ENCODE assay signal across 8 cellular contexts in genomic region chr5:36607114-36607561, GRCh38. TPM values are rescaled to one million over a fixed set of nuclear protein-coding genes. Genes with fewer than 3 reads are reported as not detected.
DNase-seq lines count a peak whose midpoint lies in the region; ATAC-seq, FAIRE-seq and TF ChIP-seq lines count a peak whose summit lies in the region.

No MANE protein-coding gene starts in this region.

- POLR2A ChIA-PET in activated CD8-positive, alpha-beta T cell treated with anti-CD3 and anti-CD28 coated beads, Interleukin-2, amount 10 ng/mL, durations not matched to agents 7 days and 5 days (lab: Charles Lee), result no interaction called here

- H3K4me1 ChIP-seq in prostate gland (replicated peaks), result no peaks in the 10 kb centered on the region

- peak overlapping the region; percentile 56 for H3K4me3 Mint-ChIP-seq in activated CD8-positive, alpha-beta T cell treated with anti-CD3 and anti-CD28 coated beads, Interleukin-2, amount 10 ng/mL, durations not matched to agents 7 days and 5 days

- CTCF ChIA-PET in activated CD8-positive, alpha-beta T cell treated with anti-CD3 and anti-CD28 coated beads, Interleukin-2, amount 10 ng/mL, durations not matched to agents 7 days and 5 days (lab: Charles Lee), result no interaction called here

- DNase-seq in AG20443 (ENCODE audit: low spot score) (peak; percentile 45), HL-60 (ENCODE audit: low read depth in 1 of 2, low spot score in 1 of 2) (peak in 1 of 2 experiments; percentile 27), Right ventricle myocardium superior (peak; percentile 63), prostate gland (ENCODE audit: low spot score) (peak; percentile 17), SKM-1 treated with dmso at 0.1 percent for 144 hours (lab: John Stamatoyannopoulos, UW; ENCODE audit: unreplicated experiment) (no peak), OCI-M2 (lab: John Stamatoyannopoulos, UW; ENCODE audit: unreplicated experiment) (no peak), GM12891 (ENCODE audit: insufficient read length, low spot score) (no peak)
- no peak for DNase-seq in activated CD8-positive, alpha-beta T cell treated with anti-CD3 and anti-CD28 coated beads, Interleukin-2, amount 10 ng/mL, durations not matched to agents 7 days and 5 days

- H3K4me3 ChIP-seq in HL-60 (replicated peaks; ENCODE audit: insufficient read depth, low read length) (peak overlapping the region; percentile 78), prostate gland (peak overlapping the region; percentile 26 to 38)

- H3K9me3 ChIP-seq in prostate gland, result no peaks in the 10 kb centered on the region

- no peaks in the 10 kb centered on the region for H3K36me3 Mint-ChIP-seq in activated CD8-positive, alpha-beta T cell treated with anti-CD3 and anti-CD28 coated beads, Interleukin-2, amount 10 ng/mL, durations not matched to agents 7 days and 5 days (ENCODE audit: low read depth)

- intact Hi-C loops in Right ventricle myocardium superior (cut with DNase I) (loop anchor here (5.0 to 10.0 kb wide), 2 partner anchors 85 to 192 kb away; no protein-coding TSS in a partner anchor), prostate gland (cut with DNase I) (no loop called here)

- peaks cover 18% of the 10 kb centered on the region for H3K4me1 Mint-ChIP-seq in activated CD8-positive, alpha-beta T cell treated with anti-CD3 and anti-CD28 coated beads, Interleukin-2, amount 10 ng/mL, durations not matched to agents 7 days and 5 days (ENCODE audit: low read depth)

- TF ChIP-seq POLR2A in prostate gland (IDR thresholded peaks at IDR 0.05) (no peak), GM12891 (IDR thresholded peaks at IDR 0.05; ENCODE audit: low read depth, low read length) (no peak)

- 2% methylated on average over 10 of the region's 10 CpGs for WGBS in prostate gland

- no peak overlapping the region for H3K27ac Mint-ChIP-seq in activated CD8-positive, alpha-beta T cell treated with anti-CD3 and anti-CD28 coated beads, Interleukin-2, amount 10 ng/mL, durations not matched to agents 7 days and 5 days

- H3K27me3 Mint-ChIP-seq in activated CD8-positive, alpha-beta T cell treated with anti-CD3 and anti-CD28 coated beads, Interleukin-2, amount 10 ng/mL, durations not matched to agents 7 days and 5 days (ENCODE audit: low read depth), result peaks cover 49% of the 10 kb centered on the region

- no peaks in the 10 kb centered on the region for H3K27me3 ChIP-seq in HL-60 (ENCODE audit: insufficient read depth, poor library complexity, severe bottlenecking)
- H3K27me3 ChIP-seq in prostate gland (replicated peaks; ENCODE audit: insufficient read depth), result no peaks in the 10 kb centered on the region

- H3K9me3 Mint-ChIP-seq in activated CD8-positive, alpha-beta T cell treated with anti-CD3 and anti-CD28 coated beads, Interleukin-2, amount 10 ng/mL, durations not matched to agents 7 days and 5 days (ENCODE audit: insufficient read depth), result no peaks in the 10 kb centered on the region

- no peak for ATAC-seq in activated CD8-positive, alpha-beta T cell treated with anti-CD3 and anti-CD28 coated beads, Interleukin-2, amount 10 ng/mL, durations not matched to agents 7 days and 5 days
- peak; percentile 83 for ATAC-seq in Right ventricle myocardium superior (ENCODE audit: poor library complexity)

- H3K27ac ChIP-seq in HL-60 (replicated peaks) (no peak overlapping the region), prostate gland (peak overlapping the region; percentile 2 to 50)

- TF ChIP-seq CTCF in HL-60 (IDR thresholded peaks at IDR 0.05; ENCODE audit: insufficient read depth, low read length), result no peak
- TF ChIP-seq CTCF in prostate gland (IDR thresholded peaks at IDR 0.05), result no peak

- no peaks in the 10 kb centered on the region for H3K36me3 ChIP-seq in prostate gland

- no peak for FAIRE-seq in GM12891 (lab: Jason Lieb, UNC)

TF ChIP-seq in GM12891, 5 proteins besides CTCF, POLR2A, EP300 and RAD21:
- no peak for TF ChIP-seq TAF1 (IDR thresholded peaks at IDR 0.05; ENCODE audit: low read depth, low read length)
- TF ChIP-seq POLR2AphosphoS5 (IDR thresholded peaks at IDR 0.05; ENCODE audit: low read depth, low read length), result no peak
- no peak for TF ChIP-seq POU2F2 (IDR thresholded peaks at IDR 0.05; ENCODE audit: low read depth, low read length)
- TF ChIP-seq PAX5 (IDR thresholded peaks at IDR 0.05; ENCODE audit: insufficient read depth, low read length, severe bottlenecking), result no peak
- TF ChIP-seq SPI1 (IDR thresholded peaks at IDR 0.05; ENCODE audit: low read depth, low read length), result no peak

RNA-seq across cellular contexts. Expression of gene SLC1A3, which starts 0.7 kb away (rescaled TPM):
- not detected for total RNA-seq in activated CD8-positive, alpha-beta T cell treated with anti-CD3 and anti-CD28 coated beads, Interleukin-2, amount 10 ng/mL, durations not matched to agents 7 days and 5 days
- 93.8 TPM for total RNA-seq in Right ventricle myocardium superior
- total RNA-seq in prostate gland, result 10 to 100 TPM; 10.5 to 12.7 TPM
- polyA plus RNA-seq in GM12891 (2012; ENCODE audit: low read depth, missing spikeins), result 1.5 TPM

Comparison
In these comparisons a context has a peak if more than half of its experiments do, and no peak if none do; other contexts are left out.
1. DNase-seq: peak in AG20443 (single experiment), Right ventricle myocardium superior (single experiment) and prostate gland (single experiment); none in activated CD8-positive, alpha-beta T cell treated with anti-CD3 and anti-CD28 coated beads, Interleukin-2, amount 10 ng/mL, durations not matched to agents 7 days and 5 days (single experiment), SKM-1 treated with dmso at 0.1 percent for 144 hours (single experiment), OCI-M2 (single experiment) and GM12891 (single experiment).
2. RNA of gene SLC1A3, which starts 0.7 kb away (total RNA-seq): 93.8 TPM in Right ventricle myocardium superior (single experiment) and 10.5 to 12.7 TPM in prostate gland; not detected in activated CD8-positive, alpha-beta T cell treated with anti-CD3 and anti-CD28 coated beads, Interleukin-2, amount 10 ng/mL, durations not matched to agents 7 days and 5 days; every median in the first group is over 10 times any median in the second.